Comparison of ENCODE assay signal across 23 cellular contexts in genomic region chr2:39942970-39943369, GRCh38.
DNase-seq lines count a peak whose midpoint lies in the region; TF ChIP-seq lines count a peak whose summit lies in the region.
"Had no signal": no experiment of that assay in that cellular context is flagged by ENCODE, and none has a peak within 500 bp of the region (broad histone marks: within the 10 kb centered on the region; RNA-seq: fewer than 3 reads in every experiment).

No MANE protein-coding gene starts in this region.

- H3K4me2 ChIP-seq in fibroblast of lung (ENCODE audit: extremely low read depth, insufficient read depth, low read length), result no peak overlapping the region

- H3K27me3 ChIP-seq in fibroblast of lung (ENCODE audit: control insufficient read depth, insufficient read depth, low read length), result no peaks in the 10 kb centered on the region
- H3K27me3 ChIP-seq: ascending aorta, upper lobe of left lung had no signal

- H3K36me3 ChIP-seq in fibroblast of lung (ENCODE audit: control insufficient read depth, insufficient read depth, low read length), result no peaks in the 10 kb centered on the region
- H3K36me3 ChIP-seq: ascending aorta, upper lobe of left lung had no signal

- no peaks in the 10 kb centered on the region for H3K79me2 ChIP-seq in fibroblast of lung (ENCODE audit: control insufficient read depth, insufficient read depth, low read length)

- TF ChIP-seq CTCF in fibroblast of lung (conservative IDR thresholded peaks at IDR 0.05 in 1 of 2, IDR thresholded peaks at IDR 0.05 in 1 of 2; ENCODE audit: low read depth in 1 of 2, low read length in 2 of 2) (no peak), osteocyte (IDR thresholded peaks at IDR 0.05) (no peak)

- no peak overlapping the region for H3K9ac ChIP-seq in fibroblast of lung (ENCODE audit: insufficient read depth, low read length)

- no peaks in the 10 kb centered on the region for H3K4me1 ChIP-seq in fibroblast of lung (ENCODE audit: control insufficient read depth, extremely low read depth, insufficient read depth, low read length)
- H3K4me1 ChIP-seq: ascending aorta, psoas muscle, upper lobe of left lung had no signal

- peaks cover 38% of the 10 kb centered on the region for H3K9me3 Mint-ChIP-seq in T-helper 2 cell treated with Interferon-gamma antibody and Interleukin-4, amounts not matched to agents 5 μg/mL and 100 μg/mL, for 36 hours
- peaks cover 11% of the 10 kb centered on the region for H3K9me3 Mint-ChIP-seq in osteocyte (ENCODE audit: unreplicated experiment)

- peak overlapping the region; percentile 17 for H3K27ac Mint-ChIP-seq in T-helper 2 cell treated with Interferon-gamma antibody and Interleukin-4, amounts not matched to agents 5 μg/mL and 100 μg/mL, for 36 hours
- H3K27ac Mint-ChIP-seq in osteocyte (ENCODE audit: unreplicated experiment), result peak overlapping the region; percentile 60
- H3K27ac Mint-ChIP-seq: natural killer cell, T-helper 17 cell had no signal

- H3K27ac ChIP-seq in fibroblast of lung (ENCODE audit: insufficient read depth, low read length), result no peak overlapping the region
- H3K27ac ChIP-seq: 22Rv1, ascending aorta, coronary artery, psoas muscle, upper lobe of left lung had no signal

- no peak overlapping the region for H3K4me3 ChIP-seq in fibroblast of lung (replicated peaks in 1 of 4; ENCODE audit: control extremely low read depth in 1 of 4, insufficient read depth in 1 of 4, low read depth in 3 of 4, low read length in 4 of 4)
- H3K4me3 ChIP-seq: ascending aorta, coronary artery, psoas muscle, upper lobe of left lung had no signal

- peaks cover 61% of the 10 kb centered on the region for H3K4me1 Mint-ChIP-seq in T-helper 2 cell treated with Interferon-gamma antibody and Interleukin-4, amounts not matched to agents 5 μg/mL and 100 μg/mL, for 36 hours (ENCODE audit: low read depth)
- peaks cover 39% of the 10 kb centered on the region for H3K4me1 Mint-ChIP-seq in osteocyte (ENCODE audit: unreplicated experiment)
- H3K4me1 Mint-ChIP-seq: natural killer cell, T-helper 17 cell had no signal

- no peak overlapping the region for H3K4me3 Mint-ChIP-seq in T-helper 2 cell treated with Interferon-gamma antibody and Interleukin-4, amounts not matched to agents 5 μg/mL and 100 μg/mL, for 36 hours
- no peak overlapping the region for H3K4me3 Mint-ChIP-seq in osteocyte (ENCODE audit: unreplicated experiment)
- H3K4me3 Mint-ChIP-seq: natural killer cell, T-helper 17 cell had no signal

- no peaks in the 10 kb centered on the region for H3K9me3 ChIP-seq in fibroblast of lung (ENCODE audit: control insufficient read depth, insufficient read depth, low read depth, low read length)
- H3K9me3 ChIP-seq: ascending aorta, psoas muscle, upper lobe of left lung had no signal

- peak overlapping the region; percentile 41 for H2AFZ ChIP-seq in fibroblast of lung (ENCODE audit: low read length)

- no peaks in the 10 kb centered on the region for H4K20me1 ChIP-seq in fibroblast of lung (ENCODE audit: control insufficient read depth, extremely low read depth, insufficient read depth, low read length)

- H3K27me3 Mint-ChIP-seq in T-helper 2 cell treated with Interferon-gamma antibody and Interleukin-4, amounts not matched to agents 5 μg/mL and 100 μg/mL, for 36 hours (ENCODE audit: low read depth), result no peaks in the 10 kb centered on the region
- no peaks in the 10 kb centered on the region for H3K27me3 Mint-ChIP-seq in osteocyte (ENCODE audit: unreplicated experiment)
- H3K27me3 Mint-ChIP-seq: T-helper 17 cell had no signal

- peaks cover 52% of the 10 kb centered on the region for H3K36me3 Mint-ChIP-seq in T-helper 2 cell treated with Interferon-gamma antibody and Interleukin-4, amounts not matched to agents 5 μg/mL and 100 μg/mL, for 36 hours (ENCODE audit: low read depth)
- H3K36me3 Mint-ChIP-seq in osteocyte (ENCODE audit: unreplicated experiment), result no peaks in the 10 kb centered on the region
- H3K36me3 Mint-ChIP-seq: natural killer cell had no signal

- DNase-seq in T-helper 2 cell treated with Interferon-gamma antibody and Interleukin-4, amounts not matched to agents 5 μg/mL and 100 μg/mL, for 36 hours (ENCODE audit: low spot score), result no peak
- DNase-seq in T-helper 2 cell (no peak), OCI-M1 (lab: John Stamatoyannopoulos, UW) (peak; percentile 74), fibroblast of lung (ENCODE audit: low read depth in 2 of 2) (peak in 1 of 2 donors; percentile 83), osteocyte (ENCODE audit: extremely low spot score, unreplicated experiment) (no peak), NOMO-1 (lab: John Stamatoyannopoulos, UW; ENCODE audit: unreplicated experiment in 2 of 2) (no peak), anterior cingulate cortex (lab: John Stamatoyannopoulos, UW) (no peak), ureter (ENCODE audit: low spot score) (no peak)
- DNase-seq: activated CD4-positive, CD25-positive, alpha-beta regulatory T cell treated with anti-CD3 and anti-CD28 coated beads, Interleukin-2, amount 50 U/mL, for 72 hours; activated gamma-delta T cell; DMS79; MM.1S; natural killer cell; NCI-H187; NCI-H446; psoas muscle; Right ventricle myocardium superior; stimulated activated naive CD4-positive, alpha-beta T cell; T-helper 17 cell; upper lobe of left lung had no signal
